In the genomic region with DNA sequence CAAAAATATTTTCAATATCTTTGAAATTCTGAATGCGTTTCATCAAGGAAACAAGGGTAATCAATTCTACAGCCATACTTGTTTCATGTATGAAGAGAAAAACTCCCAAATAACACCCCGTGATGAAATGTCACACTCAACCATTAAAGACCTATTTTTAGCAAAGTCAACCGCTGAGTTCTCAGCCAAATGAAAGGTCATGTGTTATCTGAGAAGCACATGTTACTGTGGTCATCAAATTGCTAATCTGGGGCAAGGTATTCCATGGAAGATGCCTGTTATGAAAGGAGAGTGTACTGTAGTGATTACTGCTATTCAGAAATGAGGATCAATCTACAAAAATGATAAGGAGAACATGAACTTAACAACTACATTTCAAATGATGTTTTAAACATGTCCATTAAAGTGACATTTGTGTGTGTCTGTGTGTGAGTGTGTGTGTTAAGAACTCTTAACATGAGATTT, we compare ENCODE assay signal across 1 cellular context.
TF ChIP-seq lines count a peak whose summit lies in the region.

No MANE protein-coding gene starts in this region.

TF ChIP-seq in HepG2, 621 proteins besides CTCF, POLR2A, EP300 and RAD21:
- TF ChIP-seq, protein P1, sequence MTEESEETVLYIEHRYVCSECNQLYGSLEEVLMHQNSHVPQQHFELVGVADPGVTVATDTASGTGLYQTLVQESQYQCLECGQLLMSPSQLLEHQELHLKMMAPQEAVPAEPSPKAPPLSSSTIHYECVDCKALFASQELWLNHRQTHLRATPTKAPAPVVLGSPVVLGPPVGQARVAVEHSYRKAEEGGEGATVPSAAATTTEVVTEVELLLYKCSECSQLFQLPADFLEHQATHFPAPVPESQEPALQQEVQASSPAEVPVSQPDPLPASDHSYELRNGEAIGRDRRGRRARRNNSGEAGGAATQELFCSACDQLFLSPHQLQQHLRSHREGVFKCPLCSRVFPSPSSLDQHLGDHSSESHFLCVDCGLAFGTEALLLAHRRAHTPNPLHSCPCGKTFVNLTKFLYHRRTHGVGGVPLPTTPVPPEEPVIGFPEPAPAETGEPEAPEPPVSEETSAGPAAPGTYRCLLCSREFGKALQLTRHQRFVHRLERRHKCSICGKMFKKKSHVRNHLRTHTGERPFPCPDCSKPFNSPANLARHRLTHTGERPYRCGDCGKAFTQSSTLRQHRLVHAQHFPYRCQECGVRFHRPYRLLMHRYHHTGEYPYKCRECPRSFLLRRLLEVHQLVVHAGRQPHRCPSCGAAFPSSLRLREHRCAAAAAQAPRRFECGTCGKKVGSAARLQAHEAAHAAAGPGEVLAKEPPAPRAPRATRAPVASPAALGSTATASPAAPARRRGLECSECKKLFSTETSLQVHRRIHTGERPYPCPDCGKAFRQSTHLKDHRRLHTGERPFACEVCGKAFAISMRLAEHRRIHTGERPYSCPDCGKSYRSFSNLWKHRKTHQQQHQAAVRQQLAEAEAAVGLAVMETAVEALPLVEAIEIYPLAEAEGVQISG (CRISPR knock-in tag; IDR thresholded peaks at IDR 0.05): no peak
- TF ChIP-seq MYNN (CRISPR knock-in tag; IDR thresholded peaks at IDR 0.05; ENCODE audit: low read depth) (no peak), HNRNPL (IDR thresholded peaks at IDR 0.05; ENCODE audit: low read depth, low read length) (no peak), KMT2A (CRISPR knock-in tag; IDR thresholded peaks at IDR 0.05) (no peak), ZSCAN9 (CRISPR knock-in tag; IDR thresholded peaks at IDR 0.05; ENCODE audit: borderline replicate concordance) (no peak), ZFP82 (CRISPR knock-in tag; IDR thresholded peaks at IDR 0.05; ENCODE audit: borderline replicate concordance) (no peak), TBX3 (IDR thresholded peaks at IDR 0.05; ENCODE audit: borderline replicate concordance) (no peak), RFXAP (CRISPR knock-in tag; IDR thresholded peaks at IDR 0.05; ENCODE audit: borderline replicate concordance) (no peak), NFYB (CRISPR knock-in tag; IDR thresholded peaks at IDR 0.05) (no peak), ZNF205 (CRISPR knock-in tag; IDR thresholded peaks at IDR 0.05) (no peak), CBX1 (IDR thresholded peaks at IDR 0.05; ENCODE audit: low read depth) (no peak)
- TF ChIP-seq, protein P2, sequence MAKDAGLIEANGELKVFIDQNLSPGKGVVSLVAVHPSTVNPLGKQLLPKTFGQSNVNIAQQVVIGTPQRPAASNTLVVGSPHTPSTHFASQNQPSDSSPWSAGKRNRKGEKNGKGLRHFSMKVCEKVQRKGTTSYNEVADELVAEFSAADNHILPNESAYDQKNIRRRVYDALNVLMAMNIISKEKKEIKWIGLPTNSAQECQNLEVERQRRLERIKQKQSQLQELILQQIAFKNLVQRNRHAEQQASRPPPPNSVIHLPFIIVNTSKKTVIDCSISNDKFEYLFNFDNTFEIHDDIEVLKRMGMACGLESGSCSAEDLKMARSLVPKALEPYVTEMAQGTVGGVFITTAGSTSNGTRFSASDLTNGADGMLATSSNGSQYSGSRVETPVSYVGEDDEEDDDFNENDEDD (CRISPR knock-in tag; IDR thresholded peaks at IDR 0.05; ENCODE audit: borderline replicate concordance): no peak
- TF ChIP-seq, protein P3, sequence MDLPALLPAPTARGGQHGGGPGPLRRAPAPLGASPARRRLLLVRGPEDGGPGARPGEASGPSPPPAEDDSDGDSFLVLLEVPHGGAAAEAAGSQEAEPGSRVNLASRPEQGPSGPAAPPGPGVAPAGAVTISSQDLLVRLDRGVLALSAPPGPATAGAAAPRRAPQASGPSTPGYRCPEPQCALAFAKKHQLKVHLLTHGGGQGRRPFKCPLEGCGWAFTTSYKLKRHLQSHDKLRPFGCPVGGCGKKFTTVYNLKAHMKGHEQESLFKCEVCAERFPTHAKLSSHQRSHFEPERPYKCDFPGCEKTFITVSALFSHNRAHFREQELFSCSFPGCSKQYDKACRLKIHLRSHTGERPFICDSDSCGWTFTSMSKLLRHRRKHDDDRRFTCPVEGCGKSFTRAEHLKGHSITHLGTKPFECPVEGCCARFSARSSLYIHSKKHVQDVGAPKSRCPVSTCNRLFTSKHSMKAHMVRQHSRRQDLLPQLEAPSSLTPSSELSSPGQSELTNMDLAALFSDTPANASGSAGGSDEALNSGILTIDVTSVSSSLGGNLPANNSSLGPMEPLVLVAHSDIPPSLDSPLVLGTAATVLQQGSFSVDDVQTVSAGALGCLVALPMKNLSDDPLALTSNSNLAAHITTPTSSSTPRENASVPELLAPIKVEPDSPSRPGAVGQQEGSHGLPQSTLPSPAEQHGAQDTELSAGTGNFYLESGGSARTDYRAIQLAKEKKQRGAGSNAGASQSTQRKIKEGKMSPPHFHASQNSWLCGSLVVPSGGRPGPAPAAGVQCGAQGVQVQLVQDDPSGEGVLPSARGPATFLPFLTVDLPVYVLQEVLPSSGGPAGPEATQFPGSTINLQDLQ (CRISPR knock-in tag; IDR thresholded peaks at IDR 0.05): no peak
- TF ChIP-seq, protein P4, sequence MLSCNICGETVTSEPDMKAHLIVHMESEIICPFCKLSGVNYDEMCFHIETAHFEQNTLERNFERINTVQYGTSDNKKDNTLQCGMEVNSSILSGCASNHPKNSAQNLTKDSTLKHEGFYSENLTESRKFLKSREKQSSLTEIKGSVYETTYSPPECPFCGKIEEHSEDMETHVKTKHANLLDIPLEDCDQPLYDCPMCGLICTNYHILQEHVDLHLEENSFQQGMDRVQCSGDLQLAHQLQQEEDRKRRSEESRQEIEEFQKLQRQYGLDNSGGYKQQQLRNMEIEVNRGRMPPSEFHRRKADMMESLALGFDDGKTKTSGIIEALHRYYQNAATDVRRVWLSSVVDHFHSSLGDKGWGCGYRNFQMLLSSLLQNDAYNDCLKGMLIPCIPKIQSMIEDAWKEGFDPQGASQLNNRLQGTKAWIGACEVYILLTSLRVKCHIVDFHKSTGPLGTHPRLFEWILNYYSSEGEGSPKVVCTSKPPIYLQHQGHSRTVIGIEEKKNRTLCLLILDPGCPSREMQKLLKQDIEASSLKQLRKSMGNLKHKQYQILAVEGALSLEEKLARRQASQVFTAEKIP (CRISPR knock-in tag; IDR thresholded peaks at IDR 0.05; ENCODE audit: borderline replicate concordance): no peak
- TF ChIP-seq, protein P5, sequence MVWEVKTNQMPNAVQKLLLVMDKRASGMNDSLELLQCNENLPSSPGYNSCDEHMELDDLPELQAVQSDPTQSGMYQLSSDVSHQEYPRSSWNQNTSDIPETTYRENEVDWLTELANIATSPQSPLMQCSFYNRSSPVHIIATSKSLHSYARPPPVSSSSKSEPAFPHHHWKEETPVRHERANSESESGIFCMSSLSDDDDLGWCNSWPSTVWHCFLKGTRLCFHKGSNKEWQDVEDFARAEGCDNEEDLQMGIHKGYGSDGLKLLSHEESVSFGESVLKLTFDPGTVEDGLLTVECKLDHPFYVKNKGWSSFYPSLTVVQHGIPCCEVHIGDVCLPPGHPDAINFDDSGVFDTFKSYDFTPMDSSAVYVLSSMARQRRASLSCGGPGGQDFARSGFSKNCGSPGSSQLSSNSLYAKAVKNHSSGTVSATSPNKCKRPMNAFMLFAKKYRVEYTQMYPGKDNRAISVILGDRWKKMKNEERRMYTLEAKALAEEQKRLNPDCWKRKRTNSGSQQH (CRISPR knock-in tag; IDR thresholded peaks at IDR 0.05; ENCODE audit: low read depth): no peak
- TF ChIP-seq, protein P6, sequence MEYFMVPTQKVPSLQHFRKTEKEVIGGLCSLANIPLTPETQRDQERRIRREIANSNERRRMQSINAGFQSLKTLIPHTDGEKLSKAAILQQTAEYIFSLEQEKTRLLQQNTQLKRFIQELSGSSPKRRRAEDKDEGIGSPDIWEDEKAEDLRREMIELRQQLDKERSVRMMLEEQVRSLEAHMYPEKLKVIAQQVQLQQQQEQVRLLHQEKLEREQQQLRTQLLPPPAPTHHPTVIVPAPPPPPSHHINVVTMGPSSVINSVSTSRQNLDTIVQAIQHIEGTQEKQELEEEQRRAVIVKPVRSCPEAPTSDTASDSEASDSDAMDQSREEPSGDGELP (IDR thresholded peaks at IDR 0.05; ENCODE audit: borderline replicate concordance, low read depth): no peak
- TF ChIP-seq, protein P7, sequence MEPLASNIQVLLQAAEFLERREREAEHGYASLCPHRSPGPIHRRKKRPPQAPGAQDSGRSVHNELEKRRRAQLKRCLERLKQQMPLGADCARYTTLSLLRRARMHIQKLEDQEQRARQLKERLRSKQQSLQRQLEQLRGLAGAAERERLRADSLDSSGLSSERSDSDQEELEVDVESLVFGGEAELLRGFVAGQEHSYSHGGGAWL (CRISPR knock-in tag; IDR thresholded peaks at IDR 0.05): no peak
